Comparison of ENCODE assay signal across 14 cellular contexts in genomic region chr2:140891614-140892212, GRCh38.
DNase-seq lines count a peak whose midpoint lies in the region; ATAC-seq and TF ChIP-seq lines count a peak whose summit lies in the region.
"Had no signal": no experiment of that assay in that cellular context is flagged by ENCODE, and none has a peak within 500 bp of the region (broad histone marks: within the 10 kb centered on the region; RNA-seq: fewer than 3 reads in every experiment).

No MANE protein-coding gene starts in this region.

- no peaks in the 10 kb centered on the region for H3K27me3 Mint-ChIP-seq in nephron (ENCODE audit: low read depth)
- H3K27me3 Mint-ChIP-seq in natural killer cell (ENCODE audit: low read depth in 2 of 2), result no peaks in the 10 kb centered on the region
- H3K27me3 Mint-ChIP-seq: naive thymus-derived CD8-positive, alpha-beta T cell had no signal

- peaks cover 8% of the 10 kb centered on the region for H3K36me3 Mint-ChIP-seq in nephron (ENCODE audit: low read depth)
- no peaks in the 10 kb centered on the region for H3K36me3 Mint-ChIP-seq in natural killer cell
- H3K36me3 Mint-ChIP-seq: naive thymus-derived CD8-positive, alpha-beta T cell had no signal

- H3K36me3 ChIP-seq in WERI-Rb-1, result no peaks in the 10 kb centered on the region
- no peaks in the 10 kb centered on the region for H3K36me3 ChIP-seq in left ventricle myocardium inferior

- ATAC-seq in GM18502 (IDR thresholded peaks at IDR 0.05; ENCODE audit: poor library complexity, unreplicated experiment) (peak; percentile 70), HG02981 (IDR thresholded peaks at IDR 0.05; ENCODE audit: unreplicated experiment) (peak; percentile 63), natural killer cell (no peak)
- ATAC-seq: naive thymus-derived CD8-positive, alpha-beta T cell had no signal

- H3K27me3 ChIP-seq in WERI-Rb-1 (ENCODE audit: insufficient read depth, low read depth, severe bottlenecking), result no peaks in the 10 kb centered on the region
- no peaks in the 10 kb centered on the region for H3K27me3 ChIP-seq in left ventricle myocardium inferior (ENCODE audit: low read depth)

- H3K9me3 Mint-ChIP-seq in nephron, result peaks cover 3% of the 10 kb centered on the region
- H3K9me3 Mint-ChIP-seq in natural killer cell, result peaks cover 21 to 28% of the 10 kb centered on the region in 2 donors

- H3K4me1 Mint-ChIP-seq in nephron (peaks cover 6% of the 10 kb centered on the region), natural killer cell (no peaks in the 10 kb centered on the region)
- H3K4me1 Mint-ChIP-seq: naive thymus-derived CD8-positive, alpha-beta T cell had no signal

- H3K4me3 ChIP-seq in WERI-Rb-1 (ENCODE audit: low read depth, low read length) (no peak overlapping the region), left ventricle myocardium inferior (no peak overlapping the region)

- H3K27ac ChIP-seq in WERI-Rb-1, result no peak overlapping the region
- H3K27ac ChIP-seq in left ventricle myocardium inferior (replicated peaks), result no peak overlapping the region

- intact Hi-C loops in left ventricle myocardium inferior (cut with micrococcal nuclease), result no loop called here
- intact Hi-C loops in natural killer cell (cut with micrococcal nuclease), result no loop called here

- DNase-seq in WERI-Rb-1, result no peak
- no peak for DNase-seq in GDM1 (lab: John Stamatoyannopoulos, UW)
- DNase-seq in activated CD4-positive, alpha-beta T cell treated with anti-CD3 and anti-CD28 coated beads for 4 hours, result no peak
- no peak for DNase-seq in left ventricle myocardium inferior
- no peak for DNase-seq in natural killer cell
- DNase-seq: activated T-cell treated with anti-CD3 and anti-CD28 coated beads for 4 hours; dermis blood vessel endothelial cell; MV-4-11; naive thymus-derived CD8-positive, alpha-beta T cell; NCI-H446 treated with DMSO at 0.1 percent for 48 hours; substantia nigra had no signal

- no peak overlapping the region for H3K27ac Mint-ChIP-seq in nephron
- no peak overlapping the region for H3K27ac Mint-ChIP-seq in natural killer cell
- H3K27ac Mint-ChIP-seq: naive thymus-derived CD8-positive, alpha-beta T cell had no signal

- TF ChIP-seq CTCF in WERI-Rb-1 (IDR thresholded peaks at IDR 0.05; ENCODE audit: low read depth, low read length) (peak; percentile 30), nephron (IDR thresholded peaks at IDR 0.05; ENCODE audit: unreplicated experiment in 3 of 3) (peak; percentile 22 to 27 (median 26)), left ventricle myocardium inferior (IDR thresholded peaks at IDR 0.05; ENCODE audit: borderline replicate concordance) (no peak), natural killer cell (IDR thresholded peaks at IDR 0.05) (no peak)

- no peaks in the 10 kb centered on the region for H3K4me1 ChIP-seq in left ventricle myocardium inferior

- H3K4me3 Mint-ChIP-seq in nephron (no peak overlapping the region), natural killer cell (no peak overlapping the region)
- H3K4me3 Mint-ChIP-seq: naive thymus-derived CD8-positive, alpha-beta T cell had no signal

- H3K9me3 ChIP-seq in WERI-Rb-1 (ENCODE audit: severe bottlenecking) (no peaks in the 10 kb centered on the region), left ventricle myocardium inferior (replicated peaks) (no peaks in the 10 kb centered on the region)

Comparison
In these comparisons a context has a peak if more than half of its experiments do, and no peak if none do; other contexts are left out.
1. ATAC-seq: peak in GM18502 (single experiment) and HG02981 (single experiment); none in natural killer cell (0 of 3).
2. CTCF ChIP-seq: peak in WERI-Rb-1 (single experiment) and nephron (3 of 3); none in left ventricle myocardium inferior (single experiment) and natural killer cell (single experiment).